Comparison of ENCODE assay signal across 16 cellular contexts in the genomic region with DNA sequence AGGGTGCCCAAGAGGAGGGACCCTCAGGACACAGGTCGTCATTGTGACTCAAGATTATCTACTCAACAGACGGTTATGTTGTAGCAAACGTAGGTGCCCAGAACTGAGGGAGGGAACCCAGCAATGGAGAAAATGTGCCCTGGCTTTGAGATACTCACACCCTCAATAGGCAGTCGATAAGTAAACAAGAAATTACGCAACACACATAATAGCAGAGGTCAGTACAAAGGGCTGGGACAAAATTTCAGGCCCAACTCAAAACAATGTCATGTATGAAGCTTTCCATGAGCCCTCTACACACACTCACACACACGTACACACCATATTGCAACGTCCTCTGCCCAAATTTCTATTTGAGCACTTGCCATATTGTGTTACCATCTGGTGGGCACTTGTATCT.
"Had no signal": no experiment of that assay in that cellular context is flagged by ENCODE, and none has a peak within 500 bp of the region (broad histone marks: within the 10 kb centered on the region; RNA-seq: fewer than 3 reads in every experiment).

No MANE protein-coding gene starts in this region.

- H3K4me3 ChIP-seq: colonic mucosa, mucosa of descending colon, ovary had no signal

- H3K36me3 ChIP-seq: colonic mucosa, ovary had no signal

- DNase-seq: colonic mucosa; effector CD4-positive, alpha-beta T cell; endodermal cell; erythroblast; foreskin keratinocyte; head of caudate nucleus; hippocampal formation; left colon; mucosa of descending colon; natural killer cell; ovary; right cardiac atrium; stimulated activated CD4-positive, alpha-beta T cell treated with anti-CD3 and anti-CD28 coated beads, Interleukin-12 subunit alpha, Interleukin-12 subunit beta, amount 100 ng/mL, for 4 hours; stimulated activated naive CD4-positive, alpha-beta T cell treated with Interleukin-2 at 50 U/mL for 16 hours had no signal

- H3K27me3 ChIP-seq: colonic mucosa, ovary had no signal

- H3K4me1 ChIP-seq: colonic mucosa, foreskin keratinocyte had no signal

- ATAC-seq: foreskin keratinocyte, left colon, mucosa of descending colon, natural killer cell, right cardiac atrium had no signal

- H3K9me3 ChIP-seq: colonic mucosa, mucosa of descending colon, ovary had no signal

- H3K27ac ChIP-seq: colonic mucosa, foreskin keratinocyte, ovary had no signal

- FAIRE-seq: endothelial cell of umbilical vein, urothelium cell line had no signal
